9 cellular contexts compared by ENCODE assay signal in the genomic region with DNA sequence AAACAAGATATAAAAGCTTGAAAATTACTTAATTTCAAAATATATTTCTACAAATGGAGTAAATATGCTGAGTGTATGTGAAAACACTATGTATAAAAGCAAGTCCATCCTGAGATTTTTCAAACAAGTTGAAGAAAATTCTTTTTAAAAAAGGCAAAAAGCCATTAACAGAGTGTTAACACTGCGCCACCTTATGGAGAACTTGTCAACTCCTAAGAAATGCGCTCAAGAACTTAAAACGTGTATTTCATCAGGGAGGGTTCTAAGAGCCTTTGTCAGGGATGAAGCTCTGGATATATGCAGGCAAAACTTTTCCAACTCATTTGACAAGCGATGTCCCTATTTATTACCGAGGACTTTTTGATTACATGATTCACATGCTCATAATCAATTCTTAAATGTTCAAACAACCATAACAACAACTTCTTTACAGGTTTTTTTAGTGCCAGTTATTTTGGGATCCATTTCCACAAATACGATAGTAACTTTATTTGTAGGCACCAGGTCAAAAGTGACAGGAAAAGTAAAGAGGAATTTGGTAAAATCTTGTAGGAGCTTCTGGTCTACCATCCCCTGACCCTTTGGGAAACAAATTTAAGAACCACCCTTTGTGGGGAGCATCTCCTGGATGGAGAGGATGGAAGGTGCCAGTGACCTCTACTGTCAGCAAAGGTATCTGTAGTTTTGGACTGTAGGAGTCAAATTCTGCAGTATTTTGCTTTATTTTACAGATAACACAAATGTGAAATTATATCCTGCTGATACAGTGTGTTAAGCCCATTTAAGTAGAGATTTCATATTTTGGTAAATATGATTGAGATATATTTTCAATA. TPM values are rescaled to one million over a fixed set of nuclear protein-coding genes. Genes with fewer than 3 reads are reported as not detected.
DNase-seq lines count a peak whose midpoint lies in the region; ATAC-seq and TF ChIP-seq lines count a peak whose summit lies in the region.
"Had no signal": no experiment of that assay in that cellular context is flagged by ENCODE, and none has a peak within 500 bp of the region (broad histone marks: within the 10 kb centered on the region; RNA-seq: fewer than 3 reads in every experiment).

No MANE protein-coding gene starts in this region.

- no peak for TF ChIP-seq CTCF in CD4-positive, alpha-beta T cell (IDR thresholded peaks at IDR 0.05)

- H3K79me1 ChIP-seq in mesenchymal stem cell (replicated peaks; ENCODE audit: low read length, poor library complexity, severe bottlenecking), result no peaks in the 10 kb centered on the region

- no peak overlapping the region for H2BK5ac ChIP-seq in mesenchymal stem cell (ENCODE audit: low read depth, low read length, poor library complexity, severe bottlenecking)

- no peak overlapping the region for H3K4me2 ChIP-seq in mesenchymal stem cell (ENCODE audit: low read length, poor library complexity, severe bottlenecking)

- no peak overlapping the region for H3K14ac ChIP-seq in mesenchymal stem cell (ENCODE audit: low read length in 2 of 2)

- no peak overlapping the region for H3K23ac ChIP-seq in mesenchymal stem cell (ENCODE audit: low read length in 2 of 2)

- no peak overlapping the region for H4K91ac ChIP-seq in mesenchymal stem cell (ENCODE audit: low read length)

- no peak overlapping the region for H3K9ac ChIP-seq in mesenchymal stem cell (ENCODE audit: low read length)

- H3K36me3 ChIP-seq in mesenchymal stem cell (ENCODE audit: control insufficient read depth in 1 of 2, insufficient read depth in 2 of 2, low read depth in 1 of 2, low read length in 2 of 2), result no peaks in the 10 kb centered on the region

- H4K8ac ChIP-seq in mesenchymal stem cell (ENCODE audit: low read length), result no peak overlapping the region

- no peak overlapping the region for H2AFZ ChIP-seq in mesenchymal stem cell (ENCODE audit: low read depth, low read length)

- no peaks in the 10 kb centered on the region for H3K27me3 Mint-ChIP-seq in CD4-positive, alpha-beta T cell

- no peak overlapping the region for H2BK15ac ChIP-seq in mesenchymal stem cell (ENCODE audit: low read depth, poor library complexity, severe bottlenecking)

- no peak overlapping the region for H3K27ac Mint-ChIP-seq in CD4-positive, alpha-beta T cell
- H3K27ac Mint-ChIP-seq: CD4-positive, CD25-positive, alpha-beta regulatory T cell had no signal

- H3K4me3 Mint-ChIP-seq in CD4-positive, alpha-beta T cell, result no peak overlapping the region
- H3K4me3 Mint-ChIP-seq: CD4-positive, CD25-positive, alpha-beta regulatory T cell had no signal

- no peak overlapping the region for H3K18ac ChIP-seq in mesenchymal stem cell (ENCODE audit: low read depth in 1 of 2, low read length in 2 of 2)

- no peaks in the 10 kb centered on the region for H3K9me3 Mint-ChIP-seq in CD4-positive, alpha-beta T cell

- peak in 2 of 3 experiments; percentile 28 to 64 for DNase-seq in NCI-H1417 (lab: John Stamatoyannopoulos, UW)
- no peak for DNase-seq in NCI-H1417 treated with DMSO at 0.1 percent for 48 hours (lab: John Stamatoyannopoulos, UW)
- DNase-seq in LHCN-M2 (ENCODE audit: low read depth), result peak; percentile 52
- DNase-seq in amniotic stem cell (lab: John Stamatoyannopoulos, UW), result peak; percentile 43
- DNase-seq in mesenchymal stem cell, result peak; percentile 61
- no peak for DNase-seq in CD4-positive, alpha-beta T cell
- no peak for DNase-seq in cortex of kidney (lab: John Stamatoyannopoulos, UW)

- H3K4ac ChIP-seq in mesenchymal stem cell (ENCODE audit: low read depth in 1 of 2, low read length in 2 of 2), result no peak overlapping the region

- ATAC-seq in GM19455 (IDR thresholded peaks at IDR 0.05; ENCODE audit: unreplicated experiment), result no peak
- ATAC-seq in CD4-positive, alpha-beta T cell (ENCODE audit: poor library complexity), result no peak

- no peaks in the 10 kb centered on the region for H3K4me1 ChIP-seq in mesenchymal stem cell (ENCODE audit: control insufficient read depth, insufficient read depth, low read depth, low read length)

- no peak overlapping the region for H2BK12ac ChIP-seq in mesenchymal stem cell (ENCODE audit: low read length in 2 of 2)

- no peak overlapping the region for H2BK120ac ChIP-seq in mesenchymal stem cell (ENCODE audit: low read depth, low read length)

- H3K36me3 Mint-ChIP-seq in CD4-positive, alpha-beta T cell (ENCODE audit: low read depth), result no peaks in the 10 kb centered on the region
- H3K36me3 Mint-ChIP-seq: CD4-positive, CD25-positive, alpha-beta regulatory T cell had no signal

- CTCF ChIA-PET in CD4-positive, alpha-beta T cell (lab: Charles Lee), result no interaction called here

- POLR2A ChIA-PET in CD4-positive, alpha-beta T cell (lab: Charles Lee), result no interaction called here

- WGBS in mesenchymal stem cell, result 18% methylated on average over 6 of the region's 6 CpGs

- no peak overlapping the region for H2AK5ac ChIP-seq in mesenchymal stem cell (ENCODE audit: low read length, severe bottlenecking)

- no peaks in the 10 kb centered on the region for H3K9me3 ChIP-seq in mesenchymal stem cell (ENCODE audit: control insufficient read depth, low read length)
- no peaks in the 10 kb centered on the region for H3K9me3 ChIP-seq in CD4-positive, alpha-beta T cell (ENCODE audit: control insufficient read depth, low read length)

- no peak overlapping the region for H3K4me3 ChIP-seq in mesenchymal stem cell (ENCODE audit: insufficient read depth in 1 of 2, low read depth in 1 of 2, low read length in 2 of 2)

- no peak overlapping the region for H3K27ac ChIP-seq in mesenchymal stem cell (ENCODE audit: low read length, poor library complexity, severe bottlenecking)
- H3K27ac ChIP-seq in CD4-positive, alpha-beta T cell (ENCODE audit: low read depth, low read length), result no peak overlapping the region

- H3K4me1 Mint-ChIP-seq in CD4-positive, alpha-beta T cell (ENCODE audit: low read depth), result no peaks in the 10 kb centered on the region
- H3K4me1 Mint-ChIP-seq: CD4-positive, CD25-positive, alpha-beta regulatory T cell had no signal

- H3K27me3 ChIP-seq in mesenchymal stem cell (ENCODE audit: control insufficient read depth in 1 of 2, insufficient read depth in 1 of 2, low read length in 2 of 2), result peaks cover 0 to 5% of the 10 kb centered on the region in 2 experiments
- no peaks in the 10 kb centered on the region for H3K27me3 ChIP-seq in CD4-positive, alpha-beta T cell (ENCODE audit: control insufficient read depth, insufficient read depth, low read length)

- intact Hi-C loops in CD4-positive, alpha-beta T cell (cut with DNase I, micrococcal nuclease), result no loop called here

RNA-seq across cellular contexts. Expression of a gene that starts 23.2 kb away (rescaled TPM):
- not detected in 2 replicates for total RNA-seq in LHCN-M2 (2014; rRNA removed)
- polyA plus RNA-seq in LHCN-M2 (2012), result not detected
- polyA plus RNA-seq in mesenchymal stem cell (2013, experiment 1 of 2), result not detected
- not detected for polyA plus RNA-seq in mesenchymal stem cell (2013, experiment 2 of 2)
- total RNA-seq in CD4-positive, alpha-beta T cell, result not detected
- total RNA-seq: CD4-positive, CD25-positive, alpha-beta regulatory T cell had no signal
- polyA plus RNA-seq: CD4-positive, CD25-positive, alpha-beta regulatory T cell had no signal

Comparison
In these comparisons a context has a peak if more than half of its experiments do, and no peak if none do; other contexts are left out.
1. DNase-seq: peak in NCI-H1417 (2 of 3), LHCN-M2 (single experiment), amniotic stem cell (single experiment) and mesenchymal stem cell (single experiment); none in NCI-H1417 treated with DMSO at 0.1 percent for 48 hours (single experiment), CD4-positive, alpha-beta T cell (0 of 10) and cortex of kidney (single experiment).